Comparison of ENCODE assay signal across 31 cellular contexts in the genomic region with DNA sequence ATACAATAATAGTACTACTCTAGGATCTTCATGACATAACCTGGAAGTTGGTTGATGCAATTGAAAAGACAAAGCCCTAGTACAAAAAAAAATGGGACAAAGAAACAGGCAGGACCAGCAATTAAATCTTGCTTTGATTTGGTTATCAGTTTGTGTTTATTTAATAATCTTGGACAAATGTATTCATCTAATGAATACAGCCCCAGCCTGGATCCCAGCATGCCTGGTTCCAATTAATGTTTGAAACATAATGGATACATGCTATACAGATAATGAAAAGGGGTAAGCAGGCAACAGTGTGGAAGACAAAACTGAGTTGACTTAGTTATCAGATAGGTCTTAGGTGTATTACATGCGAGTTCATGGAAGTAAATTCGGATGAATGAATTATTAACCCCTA. TPM values are rescaled to one million over a fixed set of nuclear protein-coding genes. Genes with fewer than 3 reads are reported as not detected.
DNase-seq lines count a peak whose midpoint lies in the region; ATAC-seq and TF ChIP-seq lines count a peak whose summit lies in the region.
"Had no signal": no experiment of that assay in that cellular context is flagged by ENCODE, and none has a peak within 500 bp of the region (broad histone marks: within the 10 kb centered on the region; RNA-seq: fewer than 3 reads in every experiment).

No MANE protein-coding gene starts in this region.

- H3K27me3 ChIP-seq in SK-N-SH (ENCODE audit: insufficient read depth) (no peaks in the 10 kb centered on the region; the same call in 1 of the 2 replicates), ovary (no peaks in the 10 kb centered on the region)
- H3K27me3 ChIP-seq: BE2C; BLaER1; BLaER1 treated with 17β-estradiol and CSF1 and Interleukin-3, amounts not matched to agents 10 nM and 100 nM had no signal

- H3K4me1 ChIP-seq in SK-N-SH (ENCODE audit: control insufficient read depth in 1 of 2, insufficient read depth in 2 of 2, low read depth in 1 of 2, low read length in 1 of 2) (no peaks in the 10 kb centered on the region; a peak in 1 of 4 replicates), ovary (ENCODE audit: insufficient read depth) (no peaks in the 10 kb centered on the region)
- H3K4me1 ChIP-seq: A549; BE2C; BLaER1; BLaER1 treated with 17β-estradiol and CSF1 and Interleukin-3, amounts not matched to agents 10 nM and 100 nM; Caco-2 had no signal

- CTCF ChIA-PET in SK-N-SH (lab: Yijun Ruan, JAX): no interaction called here

- no peaks in the 10 kb centered on the region for H3K9me3 ChIP-seq in SK-N-SH
- no peaks in the 10 kb centered on the region for H3K9me3 ChIP-seq in ovary
- H3K9me3 ChIP-seq: A549, BE2C, Caco-2 had no signal

- H3K27ac ChIP-seq in SK-N-SH (ENCODE audit: low read depth in 2 of 2, low read length in 1 of 2) (no peak overlapping the region), ovary (no peak overlapping the region)
- H3K27ac ChIP-seq: 22Rv1; A549; BLaER1; BLaER1 treated with 17β-estradiol and CSF1 and Interleukin-3, amounts not matched to agents 10 nM and 100 nM; C4-2B had no signal

- no peaks in the 10 kb centered on the region for H3K79me2 ChIP-seq in SK-N-SH (ENCODE audit: insufficient read depth)

- H3K9ac ChIP-seq in SK-N-SH: no peak overlapping the region
- H3K9ac ChIP-seq: BLaER1; BLaER1 treated with 17β-estradiol and CSF1 and Interleukin-3, amounts not matched to agents 10 nM and 100 nM had no signal

- no peak for TF ChIP-seq RAD21 in SK-N-SH (IDR thresholded peaks at IDR 0.05; ENCODE audit: low read length)

- TF ChIP-seq EP300 in SK-N-SH (IDR thresholded peaks at IDR 0.05; ENCODE audit: borderline replicate concordance in 1 of 2, low read depth in 1 of 2, low read length in 1 of 2) (peak in 1 of 2 experiments; percentile 66; a peak in 1 of 4 replicates), ovary (IDR thresholded peaks at IDR 0.05) (no peak)

- 49% methylated on average over 2 of the region's 2 CpGs for WGBS in SK-N-SH (ENCODE audit: low lambda C conversion rate)
- 88 to 93% (median 93%) methylated on average over 2 of the region's 2 CpGs for WGBS in ovary, 3 donors

- DNase-seq in NCI-H146 (lab: John Stamatoyannopoulos, UW) (peak; percentile 26), NCI-H146 treated with DMSO at 0.1 percent for 48 hours (lab: John Stamatoyannopoulos, UW; ENCODE audit: unreplicated experiment) (no peak), SK-N-SH (peak; percentile 18), ovary (no peak), globus pallidus (ENCODE audit: low spot score) (no peak)
- DNase-seq: 8988T; ACHN; AML-193; BE2C; C1 segment of cervical spinal cord; Caco-2; Calu3; CD4-positive, alpha-beta memory T cell; CD4-positive, alpha-beta T cell; CD4-positive, CD25-positive, alpha-beta regulatory T cell; CD8-positive, alpha-beta memory T cell; CD8-positive, alpha-beta T cell; COR-L47; DMS 273 treated with DMSO at 0.1 percent for 48 hours; DMS153; DMS53; DMS79; DMS79 treated with DMSO at 0.1 percent for 48 hours; DND-41; EL had no signal

- TF ChIP-seq POLR2A in ovary (IDR thresholded peaks at IDR 0.05): no peak

- intact Hi-C loops in ovary (cut with DNase I): no loop called here

- TF ChIP-seq CTCF in SK-N-SH (IDR thresholded peaks at IDR 0.05) (no peak), ovary (IDR thresholded peaks at IDR 0.05) (no peak)

- H3F3A ChIP-seq in SK-N-SH (replicated peaks; ENCODE audit: insufficient read depth): no peaks in the 10 kb centered on the region

- H3K36me3 ChIP-seq in SK-N-SH (replicated peaks in 1 of 2; ENCODE audit: control insufficient read depth in 1 of 2, insufficient read depth in 2 of 2, low read length in 1 of 2) (no peaks in the 10 kb centered on the region), ovary (no peaks in the 10 kb centered on the region)
- H3K36me3 ChIP-seq: BE2C had no signal

- H3K4me3 ChIP-seq in SK-N-SH (ENCODE audit: low read depth in 2 of 2, low read length in 1 of 2): no peak overlapping the region
- no peak overlapping the region for H3K4me3 ChIP-seq in ovary
- H3K4me3 ChIP-seq: A549; BLaER1; BLaER1 treated with 17β-estradiol and CSF1 and Interleukin-3, amounts not matched to agents 10 nM and 100 nM had no signal

- no peak overlapping the region for H3K4me2 ChIP-seq in SK-N-SH
- H3K4me2 ChIP-seq: A549; BLaER1; BLaER1 treated with 17β-estradiol and CSF1 and Interleukin-3, amounts not matched to agents 10 nM and 100 nM had no signal

- no peaks in the 10 kb centered on the region for H4K20me1 ChIP-seq in SK-N-SH (ENCODE audit: insufficient read depth)
- H4K20me1 ChIP-seq: BLaER1; BLaER1 treated with 17β-estradiol and CSF1 and Interleukin-3, amounts not matched to agents 10 nM and 100 nM had no signal

- no peak for ATAC-seq in SK-N-SH treated with all-trans-retinoic acid at 6 μM for 48 hours
- ATAC-seq: A549; CD8-positive, alpha-beta T cell had no signal

- POLR2A ChIA-PET in SK-N-SH (lab: Yijun Ruan, JAX): no interaction called here

- no peaks in the 10 kb centered on the region for H3K9me2 ChIP-seq in SK-N-SH

- H2AFZ ChIP-seq in SK-N-SH (ENCODE audit: low read depth): no peak overlapping the region

TF ChIP-seq in SK-N-SH, 30 proteins besides CTCF, POLR2A, EP300 and RAD21 (continues in another document):
- TF ChIP-seq ELF1 (IDR thresholded peaks at IDR 0.05): no peak
- TF ChIP-seq USF1 (IDR thresholded peaks at IDR 0.05; ENCODE audit: borderline replicate concordance, low read depth): no peak
- TF ChIP-seq, protein P1, sequence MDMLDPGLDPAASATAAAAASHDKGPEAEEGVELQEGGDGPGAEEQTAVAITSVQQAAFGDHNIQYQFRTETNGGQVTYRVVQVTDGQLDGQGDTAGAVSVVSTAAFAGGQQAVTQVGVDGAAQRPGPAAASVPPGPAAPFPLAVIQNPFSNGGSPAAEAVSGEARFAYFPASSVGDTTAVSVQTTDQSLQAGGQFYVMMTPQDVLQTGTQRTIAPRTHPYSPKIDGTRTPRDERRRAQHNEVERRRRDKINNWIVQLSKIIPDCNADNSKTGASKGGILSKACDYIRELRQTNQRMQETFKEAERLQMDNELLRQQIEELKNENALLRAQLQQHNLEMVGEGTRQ (IDR thresholded peaks at IDR 0.05; ENCODE audit: borderline replicate concordance, low read depth, low read length): no peak
- 0 out of 2 replicates have a peak, but pooled peaks have one; percentile 19 for TF ChIP-seq TCF12 (IDR thresholded peaks at IDR 0.05)
- no peak for TF ChIP-seq SMC3 (IDR thresholded peaks at IDR 0.05; ENCODE audit: low read depth, low read length)
- TF ChIP-seq SIN3A (IDR thresholded peaks at IDR 0.05; ENCODE audit: borderline replicate concordance, low read depth, low read length): no peak
- no peak for TF ChIP-seq EZH2phosphoT487 (IDR thresholded peaks at IDR 0.05; ENCODE audit: borderline replicate concordance, low read depth)
- TF ChIP-seq MXI1 (IDR thresholded peaks at IDR 0.05; ENCODE audit: low read depth, low read length): no peak
- no peak for TF ChIP-seq GABPA (IDR thresholded peaks at IDR 0.05; ENCODE audit: low read depth)

TF ChIP-seq in SK-N-SH treated with all-trans-retinoic acid at 6 μM for 48 hours, 23 proteins besides CTCF, POLR2A, EP300 and RAD21:
- TF ChIP-seq, protein P2, sequence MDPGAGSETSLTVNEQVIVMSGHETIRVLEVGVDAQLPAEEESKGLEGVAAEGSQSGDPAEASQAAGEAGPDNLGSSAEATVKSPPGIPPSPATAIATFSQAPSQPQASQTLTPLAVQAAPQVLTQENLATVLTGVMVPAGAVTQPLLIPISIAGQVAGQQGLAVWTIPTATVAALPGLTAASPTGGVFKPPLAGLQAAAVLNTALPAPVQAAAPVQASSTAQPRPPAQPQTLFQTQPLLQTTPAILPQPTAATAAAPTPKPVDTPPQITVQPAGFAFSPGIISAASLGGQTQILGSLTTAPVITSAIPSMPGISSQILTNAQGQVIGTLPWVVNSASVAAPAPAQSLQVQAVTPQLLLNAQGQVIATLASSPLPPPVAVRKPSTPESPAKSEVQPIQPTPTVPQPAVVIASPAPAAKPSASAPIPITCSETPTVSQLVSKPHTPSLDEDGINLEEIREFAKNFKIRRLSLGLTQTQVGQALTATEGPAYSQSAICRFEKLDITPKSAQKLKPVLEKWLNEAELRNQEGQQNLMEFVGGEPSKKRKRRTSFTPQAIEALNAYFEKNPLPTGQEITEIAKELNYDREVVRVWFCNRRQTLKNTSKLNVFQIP (CRISPR knock-in tag; IDR thresholded peaks at IDR 0.05; ENCODE audit: borderline replicate concordance, low read depth): no peak
- TF ChIP-seq TCF4 (CRISPR knock-in tag; IDR thresholded peaks at IDR 0.05; ENCODE audit: borderline replicate concordance): peak; percentile 82

RNA-seq across cellular contexts. Expression of gene SATB1, which starts 29.6 kb away (rescaled TPM):
- polyA plus RNA-seq in SK-N-SH (2012; rRNA removed) (8.5 and 12.6 TPM in 2 replicates), ovary (10 to 100 TPM; 13.0 to 14.6 TPM)
- polyA plus RNA-seq in SK-N-SH (2012; cell fraction: cytosol; rRNA removed): 8.1 and 9.4 TPM in 2 replicates
- polyA plus RNA-seq in SK-N-SH (2012; cell fraction: nucleus; rRNA removed): 20.8 and 20.9 TPM in 2 replicates
- total RNA-seq in ovary: 10 to 100 TPM in 6 of 7 donors, 1 to 10 TPM in 1; 7.4 to 26.9 (median 19.9) TPM

Comparison
In these comparisons a context has a peak if more than half of its experiments do, and no peak if none do; other contexts are left out.
1. DNase-seq: peak in NCI-H146 (single experiment) and SK-N-SH (single experiment); none in NCI-H146 treated with DMSO at 0.1 percent for 48 hours (single experiment), ovary (0 of 5) and globus pallidus (single experiment).